In genomic region chr10:94002156-94002555, GRCh38 we compare ENCODE assay signal across 27 cellular contexts. TPM values are rescaled to one million over a fixed set of nuclear protein-coding genes. Genes with fewer than 3 reads are reported as not detected.
A peak's percentile ranks its signal among the peaks of the same experiment; 100 is the strongest.
DNase-seq lines count a peak whose midpoint lies in the region; ATAC-seq, FAIRE-seq and TF ChIP-seq lines count a peak whose summit lies in the region.
"Had no signal": no experiment of that assay in that cellular context is flagged by ENCODE, and none has a peak within 500 bp of the region (broad histone marks: within the 10 kb centered on the region; RNA-seq: fewer than 3 reads in every experiment).

No MANE protein-coding gene starts in this region.

- intact Hi-C loops in heart left ventricle (cut with DNase I), result no loop called here
- intact Hi-C loops in Right ventricle myocardium superior (cut with DNase I), result no loop called here
- intact Hi-C loops in transverse colon (cut with DNase I; ENCODE audit: low total_unique reads), result no loop called here

- TF ChIP-seq EP300 in transverse colon (IDR thresholded peaks at IDR 0.05; ENCODE audit: low read depth), result no peak

- no peak overlapping the region for H3K4me3 ChIP-seq in heart left ventricle
- no peak overlapping the region for H3K4me3 ChIP-seq in bronchial epithelial cell (ENCODE audit: low read depth, low read length)
- no peak overlapping the region for H3K4me3 ChIP-seq in transverse colon
- H3K4me3 ChIP-seq in effector memory CD4-positive, alpha-beta T cell (ENCODE audit: insufficient read depth, low read depth, low read length, poor library complexity, severe bottlenecking), result no peak overlapping the region
- H3K4me3 ChIP-seq: prostate gland had no signal

- H3K9me3 ChIP-seq in heart left ventricle (no peaks in the 10 kb centered on the region), transverse colon (no peaks in the 10 kb centered on the region)
- no peaks in the 10 kb centered on the region for H3K9me3 ChIP-seq in effector memory CD4-positive, alpha-beta T cell (ENCODE audit: control insufficient read depth, low read length)
- H3K9me3 ChIP-seq: prostate gland had no signal

- TF ChIP-seq POLR2A in heart left ventricle (IDR thresholded peaks at IDR 0.05) (no peak), transverse colon (IDR thresholded peaks at IDR 0.05) (no peak)

- WGBS in heart left ventricle, 4 donors, result 44 to 68% (median 49%) methylated on average over 3 of the region's 3 CpGs
- WGBS in transverse colon (ENCODE audit: low coverage in 1 of 2), 2 donors, result 71 to 74% methylated on average over 1 to 3 of the region's 3 CpGs

- FAIRE-seq in bronchial epithelial cell (lab: Jason Lieb, UNC), result no peak
- FAIRE-seq: GM12891, HepG2, islet of Langerhans had no signal

- TF ChIP-seq CTCF in heart left ventricle (IDR thresholded peaks at IDR 0.05) (no peak), bronchial epithelial cell (IDR thresholded peaks at IDR 0.05; ENCODE audit: insufficient read depth, low read length, severe bottlenecking) (no peak), transverse colon (IDR thresholded peaks at IDR 0.05) (no peak)

- H3K27ac ChIP-seq in heart left ventricle (peak overlapping the region in 5 of 12 donors; percentile 2 to 69 (median 35)), transverse colon (peak overlapping the region in 3 of 4 donors; percentile 74 to 79 (median 78))
- H3K27ac ChIP-seq in effector memory CD4-positive, alpha-beta T cell (ENCODE audit: insufficient read depth, low read length, poor library complexity, severe bottlenecking), result no peak overlapping the region
- H3K27ac ChIP-seq: epithelial cell of prostate, prostate gland had no signal

- H3K36me3 ChIP-seq in heart left ventricle (no peaks in the 10 kb centered on the region), bronchial epithelial cell (ENCODE audit: control insufficient read depth, insufficient read depth, low read length) (no peaks in the 10 kb centered on the region), transverse colon (no peaks in the 10 kb centered on the region)
- H3K36me3 ChIP-seq in effector memory CD4-positive, alpha-beta T cell (ENCODE audit: control insufficient read depth, insufficient read depth, low read length), result no peaks in the 10 kb centered on the region
- H3K36me3 ChIP-seq: prostate gland had no signal

- H3K4me1 ChIP-seq in heart left ventricle (peaks cover 0 to 51% (median 13%) of the 10 kb centered on the region in 12 donors), transverse colon (peaks cover 20 to 76% (median 50%) of the 10 kb centered on the region in 4 donors)
- no peaks in the 10 kb centered on the region for H3K4me1 ChIP-seq in effector memory CD4-positive, alpha-beta T cell (ENCODE audit: control insufficient read depth, insufficient read depth, low read length, poor library complexity, severe bottlenecking)

- in situ Hi-C loops in transverse colon (cut with MboI; ENCODE audit: low pct_ligation_motif_present in 1 of 4, low pct_unique_long_range_greater_than_20kb in 1 of 4, low sequenced_read_pairs in 3 of 4), result no loop called here

- ATAC-seq in heart left ventricle, result peak in 3 of 4 donors; percentile 37 to 66 (median 45)
- no peak for ATAC-seq in Right ventricle myocardium superior (ENCODE audit: poor library complexity)
- ATAC-seq: HepG2; stimulated activated naive B cell treated with anti-CD40 and anti-IgM and Interleukin-4, amounts not matched to agents 10 μg/mL and 1 μg/mL and 100 μg/mL, for 72 hours; T-cell had no signal

- DNase-seq in heart left ventricle (peak in 3 of 5 donors; percentile 34 to 44 (median 43)), Right ventricle myocardium superior (no peak), bronchial epithelial cell (ENCODE audit: low read depth) (peak; percentile 53), myocyte (ENCODE audit: low read depth) (peak; percentile 97), transverse colon (peak; percentile 36), GDM1 (lab: John Stamatoyannopoulos, UW) (no peak), Ammon's horn (ENCODE audit: low spot score) (no peak)
- no peak for DNase-seq in effector memory CD4-positive, alpha-beta T cell
- DNase-seq: activated CD4-positive, alpha-beta T cell treated with anti-CD3 and anti-CD28 coated beads for 48 hours; activated effector memory CD4-positive, alpha-beta T cell treated with anti-CD3 and anti-CD28 coated beads, Interleukin-2, amount 50 U/mL, for 16 hours; activated T-cell treated with anti-CD3 and anti-CD28 coated beads, Interleukin-2, amount 50 U/mL, for 24 hours; CD4-positive, CD25-positive, alpha-beta regulatory T cell; EL; glutamatergic neuron; H7; Karpas-422; naive B cell; NCI-H1417 treated with DMSO at 0.1 percent for 48 hours; NCI-H2081; NCI-H774; stimulated activated naive B cell treated with anti-CD40 and anti-IgM and Interleukin-4, amounts not matched to agents 10 μg/mL and 1 μg/mL and 100 μg/mL, for 72 hours; T-cell had no signal

- H3K27me3 ChIP-seq in heart left ventricle (no peaks in the 10 kb centered on the region), bronchial epithelial cell (ENCODE audit: control insufficient read depth, insufficient read depth, low read length) (no peaks in the 10 kb centered on the region), transverse colon (no peaks in the 10 kb centered on the region)
- H3K27me3 ChIP-seq in effector memory CD4-positive, alpha-beta T cell (replicated peaks; ENCODE audit: control insufficient read depth, insufficient read depth, low read length, poor library complexity, severe bottlenecking), result no peaks in the 10 kb centered on the region

RNA-seq across cellular contexts. Expression of gene PLCE1, which starts 8.4 kb away (rescaled TPM):
- total RNA-seq in heart left ventricle, result 10 to 100 TPM in 7 of 9 donors, 1 to 10 TPM in 2; 8.0 to 42.1 (median 11.1) TPM
- 1 to 10 TPM; 1.3 to 2.3 TPM for polyA plus RNA-seq in heart left ventricle
- total RNA-seq in Right ventricle myocardium superior, result 3.3 TPM
- total RNA-seq in bronchial epithelial cell, result 0.26 and 1.0 TPM in 2 replicates
- total RNA-seq in myocyte, result 17.1 and 19.9 TPM in 2 replicates
- polyA plus RNA-seq in myocyte (2012), result 9.0 TPM
- total RNA-seq in transverse colon, result 100 to 1,000 TPM in 1 of 4 donors, 10 to 100 TPM in 3; 67.9 to 100 (median 90.8) TPM
- total RNA-seq: CD4-positive, CD25-positive, alpha-beta regulatory T cell had no signal
- polyA plus RNA-seq: HepG2 had no signal

Comparison
In these comparisons a context has a peak if more than half of its experiments do, and no peak if none do; other contexts are left out.
1. DNase-seq: peak in heart left ventricle (3 of 5), bronchial epithelial cell (single experiment), myocyte (single experiment) and transverse colon (single experiment); none in Right ventricle myocardium superior (single experiment), effector memory CD4-positive, alpha-beta T cell (0 of 3), GDM1 (single experiment) and Ammon's horn (single experiment).